9 cellular contexts compared by ENCODE assay signal in genomic region chr20:19986419-19986818, GRCh38. TPM values are rescaled to one million over a fixed set of nuclear protein-coding genes. Genes with fewer than 3 reads are reported as not detected.
DNase-seq lines count a peak whose midpoint lies in the region; ATAC-seq and TF ChIP-seq lines count a peak whose summit lies in the region.
"Had no signal": no experiment of that assay in that cellular context is flagged by ENCODE, and none has a peak within 500 bp of the region (broad histone marks: within the 10 kb centered on the region; RNA-seq: fewer than 3 reads in every experiment).

No MANE protein-coding gene starts in this region.

- H3K23ac ChIP-seq in IMR-90 (ENCODE audit: low read depth, low read length): peak overlapping the region; percentile 63

- POLR2A ChIA-PET in IMR-90 (lab: Charles Lee; ENCODE audit: unreplicated experiment): no interaction called here
- POLR2A ChIA-PET in MCF 10A (lab: Yijun Ruan, JAX): interaction anchor here (0.6 to 11.2 kb wide), 10 partner anchors 9 to 283 kb away, joined by 3 to 525 read pairs (median 3); partner anchors contain the start of genes CFAP61, CRNKL1 and NAA20

- H2BK120ac ChIP-seq in IMR-90 (ENCODE audit: low read depth, low read length): peak overlapping the region; percentile 32; the same call in 1 of the 2 replicates

- H3K4me1 Mint-ChIP-seq in MCF 10A (ENCODE audit: insufficient read depth, unreplicated experiment) (peaks cover 35% of the 10 kb centered on the region), immature natural killer cell (no peaks in the 10 kb centered on the region)

- no peak overlapping the region for H4K5ac ChIP-seq in IMR-90 (ENCODE audit: low read depth, low read length)

- CTCF ChIA-PET in IMR-90 (lab: Yijun Ruan, JAX): no interaction called here
- CTCF ChIA-PET in MCF 10A (lab: Yijun Ruan, JAX): interaction anchor here (0.7 to 2.9 kb wide), 5 partner anchors 9 to 200 kb away, joined by 3 to 24 read pairs (median 7); no protein-coding TSS in a partner anchor

- H3K27me3 Mint-ChIP-seq in MCF 10A (ENCODE audit: insufficient read depth, unreplicated experiment) (no peaks in the 10 kb centered on the region), immature natural killer cell (ENCODE audit: low read depth in 3 of 3) (peaks cover 2 to 4% (median 2%) of the 10 kb centered on the region in 3 donors)

- no peak for TF ChIP-seq POLR2A in IMR-90 (IDR thresholded peaks at IDR 0.05; ENCODE audit: low read depth, low read length)

- H3K18ac ChIP-seq in IMR-90 (ENCODE audit: low read depth, low read length): no peak overlapping the region

- peaks cover 36% of the 10 kb centered on the region for H3K9me1 ChIP-seq in IMR-90 (ENCODE audit: insufficient read depth, low read length)

- peak; percentile 85 for DNase-seq in IMR-90
- peak; percentile 58 for DNase-seq in MCF 10A (ENCODE audit: unreplicated experiment)
- no peak for DNase-seq in right atrium auricular region (ENCODE audit: low spot score)
- no peak for DNase-seq in thoracic aorta (ENCODE audit: low spot score)
- DNase-seq in immature natural killer cell: no peak

- H3K9me3 Mint-ChIP-seq in MCF 10A (ENCODE audit: unreplicated experiment) (no peaks in the 10 kb centered on the region), immature natural killer cell (no peaks in the 10 kb centered on the region)

- 0 out of 2 replicates have a peak overlapping the region, but pooled peaks have one; percentile 66 for H2AK5ac ChIP-seq in IMR-90 (ENCODE audit: low read depth, low read length)

- H4K20me1 ChIP-seq in IMR-90 (ENCODE audit: insufficient read depth, low read length): peaks cover 76% of the 10 kb centered on the region

- intact Hi-C loops in IMR-90 (cut with micrococcal nuclease): no loop called here
- intact Hi-C loops in MCF 10A (cut with micrococcal nuclease): no loop called here

- in situ Hi-C loops in IMR-90 (cut with MboI; ENCODE audit: low sequenced_read_pairs): no loop called here

- H2BK5ac ChIP-seq in IMR-90 (ENCODE audit: low read depth, low read length, poor library complexity, severe bottlenecking): peak overlapping the region; percentile 66

- H3K27me3 ChIP-seq in IMR-90 (ENCODE audit: control insufficient read depth, insufficient read depth, low read length) (no peaks in the 10 kb centered on the region), right atrium auricular region (no peaks in the 10 kb centered on the region), thoracic aorta (replicated peaks; ENCODE audit: insufficient read depth) (no peaks in the 10 kb centered on the region)

- H4K8ac ChIP-seq in IMR-90 (ENCODE audit: low read depth in 2 of 2, low read length in 2 of 2): no peak overlapping the region

- H4K91ac ChIP-seq in IMR-90 (ENCODE audit: insufficient read depth, low read depth, low read length): peak overlapping the region; percentile 50; the same call in 1 of the 2 replicates

- H3K4me2 ChIP-seq in IMR-90 (ENCODE audit: low read depth, low read length): no peak overlapping the region

- peak overlapping the region; percentile 20; the same call in 1 of the 3 replicates for H2BK15ac ChIP-seq in IMR-90 (ENCODE audit: low read depth, low read length)

- peak overlapping the region; percentile 84 for H3K27ac Mint-ChIP-seq in MCF 10A (ENCODE audit: low read depth, unreplicated experiment)
- no peak overlapping the region for H3K27ac Mint-ChIP-seq in immature natural killer cell
- H3K27ac Mint-ChIP-seq: nephron had no signal

- no peak overlapping the region for H2BK20ac ChIP-seq in IMR-90 (ENCODE audit: low read depth, low read length)

- H3K4me3 ChIP-seq in IMR-90 (ENCODE audit: insufficient read depth, low read depth, low read length): no peak overlapping the region
- no peak overlapping the region for H3K4me3 ChIP-seq in right atrium auricular region
- no peak overlapping the region for H3K4me3 ChIP-seq in thoracic aorta

- H2AFZ ChIP-seq in IMR-90 (replicated peaks; ENCODE audit: low read length, poor library complexity): no peak overlapping the region

- H3K27ac ChIP-seq in IMR-90 (ENCODE audit: insufficient read depth, low read length): no peak overlapping the region
- H3K27ac ChIP-seq in right atrium auricular region: peak overlapping the region; percentile 56 to 59
- peak overlapping the region; percentile 10 to 38 for H3K27ac ChIP-seq in thoracic aorta

- peak overlapping the region; percentile 50; the same call in 1 of the 2 replicates for H3K56ac ChIP-seq in IMR-90 (ENCODE audit: extremely low read depth, insufficient read depth, low read length)

- H3K4ac ChIP-seq in IMR-90 (ENCODE audit: low read depth, low read length): peak overlapping the region; percentile 52; the same call in 1 of the 2 replicates

- H3K14ac ChIP-seq in IMR-90 (replicated peaks; ENCODE audit: low read depth, low read length): no peak overlapping the region

- dilution Hi-C loops in IMR-90 (cut with HindIII; ENCODE audit: low sequenced_read_pairs, unreplicated experiment): no loop called here

- H2AK9ac ChIP-seq in IMR-90 (replicated peaks; ENCODE audit: low read depth, low read length, poor library complexity): no peak overlapping the region

- H3K4me3 Mint-ChIP-seq in MCF 10A (ENCODE audit: unreplicated experiment) (no peak overlapping the region), immature natural killer cell (no peak overlapping the region)
- H3K4me3 Mint-ChIP-seq: nephron had no signal

- H3K4me1 ChIP-seq in IMR-90 (ENCODE audit: control insufficient read depth, insufficient read depth, low read length) (peaks cover 24% of the 10 kb centered on the region), right atrium auricular region (peaks cover 0 to 75% of the 10 kb centered on the region in 2 donors), thoracic aorta (ENCODE audit: control insufficient read depth in 1 of 2, low read depth in 2 of 2) (peaks cover 19 to 66% of the 10 kb centered on the region in 2 donors)

- H3K36me3 ChIP-seq in IMR-90 (ENCODE audit: control insufficient read depth, insufficient read depth, low read length) (peaks cover 21% of the 10 kb centered on the region), right atrium auricular region (peaks cover 11% of the 10 kb centered on the region), thoracic aorta (no peaks in the 10 kb centered on the region)

- no TSS peak for BruUV-seq in IMR-90 (replicated peaks; lab: Mats Ljungman, UMichigan)
- no TSS peak for BruUV-seq in MCF 10A (replicated peaks; lab: Mats Ljungman, UMichigan)

- peaks cover 41% of the 10 kb centered on the region for H3K36me3 Mint-ChIP-seq in MCF 10A (ENCODE audit: insufficient read depth, unreplicated experiment)
- no peaks in the 10 kb centered on the region for H3K36me3 Mint-ChIP-seq in immature natural killer cell

- no CpG with 5 or more reads among the region's 6 CpGs for WGBS in IMR-90 (ENCODE audit: extremely low coverage in 2 of 2, insufficient read length in 1 of 2), 2 experiments

- TF ChIP-seq CTCF in IMR-90 (conservative IDR thresholded peaks at IDR 0.05; ENCODE audit: low read depth, low read length) (no peak), MCF 10A (IDR thresholded peaks at IDR 0.05; ENCODE audit: unreplicated experiment) (no peak), right atrium auricular region (IDR thresholded peaks at IDR 0.05) (no peak), thoracic aorta (IDR thresholded peaks at IDR 0.05) (no peak)

- H3K9me3 ChIP-seq in IMR-90 (ENCODE audit: control insufficient read depth, insufficient read depth, low read length) (no peaks in the 10 kb centered on the region), right atrium auricular region (no peaks in the 10 kb centered on the region), thoracic aorta (no peaks in the 10 kb centered on the region)

- peak; percentile 55 for ATAC-seq in IMR-90 (ENCODE audit: low read depth)
- no peak for ATAC-seq in thoracic aorta (ENCODE audit: insufficient number of reproducible peaks, low FRiP score, low read depth)
- ATAC-seq in GM18520 (IDR thresholded peaks at IDR 0.05; ENCODE audit: unreplicated experiment): no peak
- no peak for ATAC-seq in GM19395 (IDR thresholded peaks at IDR 0.05; ENCODE audit: unreplicated experiment)
- ATAC-seq in GM19324 (IDR thresholded peaks at IDR 0.05; ENCODE audit: low FRiP score, unreplicated experiment): no peak

- no peak overlapping the region for H3K9ac ChIP-seq in IMR-90 (ENCODE audit: low read depth, low read length)

- no peak for TF ChIP-seq RAD21 in IMR-90 (IDR thresholded peaks at IDR 0.05; ENCODE audit: low read length)

- H3K79me1 ChIP-seq in IMR-90 (ENCODE audit: low read depth in 1 of 2, low read length in 2 of 2): peaks cover 9 to 77% of the 10 kb centered on the region in 2 experiments; a peak in 3 of 4 replicates

TF ChIP-seq in IMR-90, 13 proteins besides CTCF, POLR2A, EP300 and RAD21:
- TF ChIP-seq MAZ (IDR thresholded peaks at IDR 0.05; ENCODE audit: borderline replicate concordance, low read depth, low read length): no peak; the same call in 1 of the 2 replicates
- no peak for TF ChIP-seq RCOR1 (IDR thresholded peaks at IDR 0.05; ENCODE audit: insufficient replicate concordance, low read length)
- no peak for TF ChIP-seq NFE2L2 (IDR thresholded peaks at IDR 0.05; ENCODE audit: low read depth, low read length)
- TF ChIP-seq CEBPB (IDR thresholded peaks at IDR 0.05; ENCODE audit: low read depth, low read length): peak; percentile 80
- 0 out of 2 replicates have a peak, but pooled peaks have one; percentile 9 for TF ChIP-seq FOS (IDR thresholded peaks at IDR 0.05; ENCODE audit: low read depth, low read length)
- TF ChIP-seq RFX5 (IDR thresholded peaks at IDR 0.05; ENCODE audit: low read depth, low read length): no peak
- TF ChIP-seq USF2 (IDR thresholded peaks at IDR 0.05; ENCODE audit: low read depth, low read length): no peak

RNA-seq across cellular contexts. Expression of gene NAA20, which starts 30.7 kb away (rescaled TPM):
- total RNA-seq in IMR-90 (2012; rRNA removed): 35.7 and 59.7 TPM in 2 replicates
- 50.9 and 58.8 TPM in 2 replicates for polyA plus RNA-seq in IMR-90 (2012; rRNA removed)
- polyA plus RNA-seq in IMR-90 (2012; cell fraction: cytosol; rRNA removed): 22.3 and 26.0 TPM in 2 replicates
- polyA plus RNA-seq in IMR-90 (2012; cell fraction: nucleus; rRNA removed; ENCODE audit: low replicate concordance): 10.2 and 27.2 TPM in 2 replicates
- 109 and 126 TPM in 2 replicates for total RNA-seq in MCF 10A (2022)
- total RNA-seq in right atrium auricular region: 10 to 100 TPM; 32.2 to 33.8 TPM
- 10 to 100 TPM; 14.6 to 16.9 TPM for total RNA-seq in thoracic aorta
- polyA plus RNA-seq in immature natural killer cell: 100 to 1,000 TPM in 1 of 3 donors, 10 to 100 TPM in 2; 65.1 to 129 (median 70.2) TPM

Comparison
In these comparisons a context has a peak if more than half of its experiments do, and no peak if none do; other contexts are left out.
1. DNase-seq: peak in IMR-90 (single experiment) and MCF 10A (single experiment); none in right atrium auricular region (single experiment), thoracic aorta (single experiment) and immature natural killer cell (0 of 3).